ENCODE assay signal across 1 cellular context in genomic region chr12:42296503-42297109, GRCh38.
TF ChIP-seq lines count a peak whose summit lies in the region.

No MANE protein-coding gene starts in this region.

TF ChIP-seq in GM12878, 131 proteins besides CTCF, POLR2A, EP300 and RAD21:
- TF ChIP-seq STAT3 (IDR thresholded peaks at IDR 0.05; ENCODE audit: low read depth, low read length) (no peak), SMC3 (IDR thresholded peaks at IDR 0.05; ENCODE audit: borderline replicate concordance, low read length) (peak; percentile 21; the same call in 1 of the 2 replicates)
